Comparison of ENCODE assay signal across 17 cellular contexts in the genomic region with DNA sequence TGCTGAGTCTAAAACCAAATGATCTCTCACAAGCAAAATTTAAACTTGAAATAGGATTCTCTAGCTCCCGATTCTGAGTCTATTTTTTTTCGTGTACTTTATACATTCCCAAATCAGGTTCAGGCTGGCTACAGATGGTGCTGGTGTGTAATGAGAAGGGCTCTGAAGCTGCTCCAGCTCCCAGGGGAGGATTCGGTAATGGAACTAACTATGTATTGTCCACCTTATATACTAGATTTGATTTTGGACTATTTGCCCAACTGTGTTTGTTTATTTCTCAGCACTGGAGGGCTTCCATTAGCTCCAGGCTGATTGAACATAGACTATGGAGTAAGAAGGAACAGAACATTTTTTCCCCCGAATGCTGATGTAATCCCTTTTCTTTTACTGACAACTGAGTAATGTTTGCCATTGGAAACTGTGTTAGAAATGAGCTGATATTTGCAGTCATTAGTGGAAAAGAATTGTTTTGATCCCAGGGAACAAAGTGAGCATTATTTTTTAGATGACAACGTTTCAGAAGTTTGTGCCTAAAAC.
DNase-seq lines count a peak whose midpoint lies in the region; TF ChIP-seq lines count a peak whose summit lies in the region.
"Had no signal": no experiment of that assay in that cellular context is flagged by ENCODE, and none has a peak within 500 bp of the region (broad histone marks: within the 10 kb centered on the region; RNA-seq: fewer than 3 reads in every experiment).

No MANE protein-coding gene starts in this region.

- POLR2A ChIA-PET in MCF 10A (lab: Yijun Ruan, JAX): interaction anchor here (0.7 kb wide), 1 partner anchor 152 kb away, joined by 3 read pairs; no protein-coding TSS in a partner anchor

- no peak overlapping the region for H3K27ac Mint-ChIP-seq in MCF 10A (ENCODE audit: low read depth, unreplicated experiment)
- no peak overlapping the region for H3K27ac Mint-ChIP-seq in T-helper 2 cell treated with Interferon-gamma antibody and Interleukin-4, amounts not matched to agents 5 μg/mL and 100 μg/mL, for 36 hours
- H3K27ac Mint-ChIP-seq: activated naive CD8-positive, alpha-beta T cell; CD14-positive monocyte; mesothelial cell of epicardium had no signal

- BruUV-seq in MCF 10A (replicated peaks; lab: Mats Ljungman, UMichigan): no TSS peak

- no peaks in the 10 kb centered on the region for H3K27me3 ChIP-seq in dorsolateral prefrontal cortex

- CTCF ChIA-PET in MCF 10A (lab: Yijun Ruan, JAX): interaction anchor here (1.2 to 1.3 kb wide), 2 partner anchors 15 to 16 kb away, joined by 3 read pairs; no protein-coding TSS in a partner anchor

- no peaks in the 10 kb centered on the region for H3K4me1 Mint-ChIP-seq in MCF 10A (ENCODE audit: insufficient read depth, unreplicated experiment)
- no peaks in the 10 kb centered on the region for H3K4me1 Mint-ChIP-seq in T-helper 2 cell treated with Interferon-gamma antibody and Interleukin-4, amounts not matched to agents 5 μg/mL and 100 μg/mL, for 36 hours (ENCODE audit: low read depth)
- H3K4me1 Mint-ChIP-seq: CD14-positive monocyte; central memory CD8-positive, alpha-beta T cell had no signal

- H3K4me3 ChIP-seq in LNCaP clone FGC (ENCODE audit: low read depth, low read length) (no peak overlapping the region), dorsolateral prefrontal cortex (peak overlapping the region in 17 of 59 donors; percentile 0 to 34 (median 8))

- H3K27ac ChIP-seq in dorsolateral prefrontal cortex: peak overlapping the region in 53 of 59 donors; percentile 3 to 85 (median 71)
- H3K27ac ChIP-seq: parathyroid adenoma had no signal

- no peaks in the 10 kb centered on the region for H3K9me3 Mint-ChIP-seq in MCF 10A (ENCODE audit: unreplicated experiment)
- no peaks in the 10 kb centered on the region for H3K9me3 Mint-ChIP-seq in T-helper 2 cell treated with Interferon-gamma antibody and Interleukin-4, amounts not matched to agents 5 μg/mL and 100 μg/mL, for 36 hours
- H3K9me3 Mint-ChIP-seq: mesothelial cell of epicardium had no signal

- intact Hi-C loops in dorsolateral prefrontal cortex (cut with DNase I) (loop anchor here (5.0 to 10.0 kb wide), 2 partner anchors 273 to 295 kb away; a partner anchor contains a TSS), MCF 10A (cut with micrococcal nuclease) (no loop called here)

- no peak overlapping the region for H3K4me3 Mint-ChIP-seq in MCF 10A (ENCODE audit: unreplicated experiment)
- no peak overlapping the region for H3K4me3 Mint-ChIP-seq in T-helper 2 cell treated with Interferon-gamma antibody and Interleukin-4, amounts not matched to agents 5 μg/mL and 100 μg/mL, for 36 hours
- H3K4me3 Mint-ChIP-seq: activated naive CD8-positive, alpha-beta T cell; CD14-positive monocyte; central memory CD8-positive, alpha-beta T cell; mesothelial cell of epicardium had no signal

- TF ChIP-seq CTCF in LNCaP clone FGC (IDR thresholded peaks at IDR 0.05; ENCODE audit: control insufficient read depth, extremely low read depth, insufficient read depth) (0 out of 2 replicates have a peak, but pooled peaks have one; percentile 3), dorsolateral prefrontal cortex (IDR thresholded peaks at IDR 0.05 in 54 of 56, conservative IDR thresholded peaks at IDR 0.05 in 2 of 56; ENCODE audit: low read depth in 1 of 56, partially characterized antibody in 56 of 56) (peak in 2 of 56 donors; percentile 3 to 33), MCF 10A (IDR thresholded peaks at IDR 0.05; ENCODE audit: unreplicated experiment) (no peak)

- DNase-seq in LNCaP clone FGC (ENCODE audit: low read depth) (no peak), NCI-H345 treated with DMSO at 0.1 percent for 48 hours (lab: John Stamatoyannopoulos, UW; ENCODE audit: unreplicated experiment) (peak; percentile 62), dorsolateral prefrontal cortex (peak in 1 of 10 donors; percentile 12), renal cortical epithelial cell (ENCODE audit: low read depth) (peak; percentile 24), MCF 10A (ENCODE audit: unreplicated experiment) (no peak)
- no peak for DNase-seq in activated effector memory CD4-positive, alpha-beta T cell treated with anti-CD3 and anti-CD28 coated beads, Interleukin-2, amount 50 U/mL, for 16 hours
- no peak for DNase-seq in T-helper 2 cell treated with Interferon-gamma antibody and Interleukin-4, amounts not matched to agents 5 μg/mL and 100 μg/mL, for 36 hours (ENCODE audit: low spot score)
- DNase-seq: islet precursor cell; NK-92 treated with Interleukin-12 subunit alpha and Interleukin-12 subunit beta, amount 100 ng/mL, for 24 hours; stimulated activated CD4-positive, alpha-beta T cell treated with anti-CD3 and anti-CD28 coated beads, Interleukin-1b, Interleukin-23, amount 100 ng/mL, for 48 hours; T-helper 2 cell; trophoblast cell had no signal

- no peaks in the 10 kb centered on the region for H3K36me3 Mint-ChIP-seq in MCF 10A (ENCODE audit: insufficient read depth, unreplicated experiment)
- H3K36me3 Mint-ChIP-seq in T-helper 2 cell treated with Interferon-gamma antibody and Interleukin-4, amounts not matched to agents 5 μg/mL and 100 μg/mL, for 36 hours (ENCODE audit: low read depth): no peaks in the 10 kb centered on the region
- H3K36me3 Mint-ChIP-seq: activated naive CD8-positive, alpha-beta T cell; CD14-positive monocyte; mesothelial cell of epicardium had no signal

- H3K27me3 Mint-ChIP-seq in MCF 10A (ENCODE audit: insufficient read depth, unreplicated experiment): no peaks in the 10 kb centered on the region
- H3K27me3 Mint-ChIP-seq in T-helper 2 cell treated with Interferon-gamma antibody and Interleukin-4, amounts not matched to agents 5 μg/mL and 100 μg/mL, for 36 hours (ENCODE audit: low read depth): no peaks in the 10 kb centered on the region
- H3K27me3 Mint-ChIP-seq: activated naive CD8-positive, alpha-beta T cell; central memory CD8-positive, alpha-beta T cell had no signal

Comparison
In these comparisons a context has a peak if more than half of its experiments do, and no peak if none do; other contexts are left out.
1. DNase-seq: peak in NCI-H345 treated with DMSO at 0.1 percent for 48 hours (single experiment) and renal cortical epithelial cell (single experiment); none in LNCaP clone FGC (single experiment), MCF 10A (single experiment), activated effector memory CD4-positive, alpha-beta T cell treated with anti-CD3 and anti-CD28 coated beads, Interleukin-2, amount 50 U/mL, for 16 hours (single experiment) and T-helper 2 cell treated with Interferon-gamma antibody and Interleukin-4, amounts not matched to agents 5 μg/mL and 100 μg/mL, for 36 hours (single experiment).